Comparison of ENCODE assay signal across 16 cellular contexts in genomic region chr2:43047187-43047780, GRCh38.
A peak's percentile ranks its signal among the peaks of the same experiment; 100 is the strongest.
DNase-seq lines count a peak whose midpoint lies in the region; ATAC-seq and TF ChIP-seq lines count a peak whose summit lies in the region.
"Had no signal": no experiment of that assay in that cellular context is flagged by ENCODE, and none has a peak within 500 bp of the region (broad histone marks: within the 10 kb centered on the region; RNA-seq: fewer than 3 reads in every experiment).

No MANE protein-coding gene starts in this region.

- peak overlapping the region; percentile 62 for H3K4me2 ChIP-seq in DND-41 (ENCODE audit: insufficient read depth, low read length)
- H3K4me2 ChIP-seq in skeletal muscle satellite cell (ENCODE audit: low read length) = peak overlapping the region; percentile 60

- no peaks in the 10 kb centered on the region for H4K20me1 ChIP-seq in DND-41 (ENCODE audit: insufficient read depth, low read length)

- no peaks in the 10 kb centered on the region for H3K9me3 ChIP-seq in DND-41 (ENCODE audit: insufficient read depth, low read length, severe bottlenecking)
- no peaks in the 10 kb centered on the region for H3K9me3 ChIP-seq in SJCRH30 (replicated peaks)
- no peaks in the 10 kb centered on the region for H3K9me3 ChIP-seq in skeletal muscle satellite cell (replicated peaks; ENCODE audit: low read length)
- H3K9me3 ChIP-seq: esophagus squamous epithelium, vagina had no signal

- H3K4me3 ChIP-seq in DND-41 (ENCODE audit: low read depth in 1 of 2, low read length in 2 of 2) (peak overlapping the region in 1 of 2 experiments; percentile 44; a peak in 2 of 4 replicates), SJCRH30 (peak overlapping the region; percentile 23), skeletal muscle satellite cell (ENCODE audit: low read length) (peak overlapping the region; percentile 17)
- H3K4me3 ChIP-seq: esophagus squamous epithelium, vagina had no signal

- no peak overlapping the region for H2AFZ ChIP-seq in DND-41 (ENCODE audit: low read depth, low read length)

- DNase-seq in DND-41 (peak; percentile 87), SJCRH30 (peak in 1 of 2 experiments; percentile 43), glutamatergic neuron (no peak), COLO829 (ENCODE audit: low spot score) (no peak), GF-D8 (lab: John Stamatoyannopoulos, UW) (no peak), SHP77 (lab: John Stamatoyannopoulos, UW) (no peak)
- DNase-seq: activated CD4-positive, CD25-positive, alpha-beta regulatory T cell treated with anti-CD3 and anti-CD28 coated beads, Interleukin-2, amount 50 U/mL, for 72 hours; activated T-cell treated with anti-CD3 and anti-CD28 coated beads, Interleukin-2, amount 50 U/mL, for 24 hours; DMS79; esophagus squamous epithelium; H9; NCI-H774; stimulated activated CD4-positive, alpha-beta T cell treated with anti-CD3 and anti-CD28 coated beads, Interleukin-4, amount 100 ng/mL, for 1 hour had no signal

- H3K9me3 Mint-ChIP-seq in glutamatergic neuron (ENCODE audit: unreplicated experiment) = peaks cover 4% of the 10 kb centered on the region
- H3K9me3 Mint-ChIP-seq: activated T-cell treated with anti-CD3 and anti-CD28 coated beads, Interleukin-2, amount 50 U/mL, for 24 hours; H9 had no signal

- peaks cover 9% of the 10 kb centered on the region for H3K4me1 Mint-ChIP-seq in glutamatergic neuron (ENCODE audit: low read depth, unreplicated experiment)

- peak; percentile 25 for ATAC-seq in DND-41 (ENCODE audit: insufficient read depth, low read depth)
- ATAC-seq: left colon had no signal

- H3K36me3 ChIP-seq in DND-41 (ENCODE audit: insufficient read depth, low read length) (no peaks in the 10 kb centered on the region), SJCRH30 (no peaks in the 10 kb centered on the region), skeletal muscle satellite cell (ENCODE audit: insufficient read depth, low read length) (no peaks in the 10 kb centered on the region)
- H3K36me3 ChIP-seq: esophagus squamous epithelium, vagina had no signal

- H3K27ac Mint-ChIP-seq in glutamatergic neuron (ENCODE audit: unreplicated experiment) = peak overlapping the region; percentile 44

- H3K36me3 Mint-ChIP-seq in glutamatergic neuron (ENCODE audit: unreplicated experiment) = no peaks in the 10 kb centered on the region

- peaks cover 76% of the 10 kb centered on the region for H3K4me1 ChIP-seq in DND-41 (ENCODE audit: insufficient read depth, low read length)
- peaks cover 51% of the 10 kb centered on the region for H3K4me1 ChIP-seq in SJCRH30
- H3K4me1 ChIP-seq in skeletal muscle satellite cell (ENCODE audit: control insufficient read depth, insufficient read depth, low read length) = peaks cover 54% of the 10 kb centered on the region

- H3K79me2 ChIP-seq in DND-41 (ENCODE audit: insufficient read depth, low read length) = no peaks in the 10 kb centered on the region

- no peak overlapping the region for H3K4me3 Mint-ChIP-seq in glutamatergic neuron (ENCODE audit: unreplicated experiment)
- H3K4me3 Mint-ChIP-seq: activated T-cell treated with anti-CD3 and anti-CD28 coated beads, Interleukin-2, amount 50 U/mL, for 24 hours; H9 had no signal

- H3K9ac ChIP-seq in DND-41 (ENCODE audit: low read depth, low read length) (peak overlapping the region; percentile 51), skeletal muscle satellite cell (ENCODE audit: low read depth, low read length) (no peak overlapping the region)

- H3K27ac ChIP-seq in DND-41 (ENCODE audit: low read length) (peak overlapping the region; percentile 90), SJCRH30 (peak overlapping the region; percentile 56)

- TF ChIP-seq CTCF in DND-41 (IDR thresholded peaks at IDR 0.05; ENCODE audit: borderline replicate concordance, extremely low read depth, low read length, poor library complexity, severe bottlenecking) = no peak
- no peak for TF ChIP-seq CTCF in glutamatergic neuron (IDR thresholded peaks at IDR 0.05; ENCODE audit: partially characterized antibody, unreplicated experiment)

- H3K27me3 Mint-ChIP-seq in glutamatergic neuron (ENCODE audit: unreplicated experiment) = peaks cover 11% of the 10 kb centered on the region
- H3K27me3 Mint-ChIP-seq: activated T-cell treated with anti-CD3 and anti-CD28 coated beads, Interleukin-2, amount 50 U/mL, for 24 hours had no signal

- H3K27me3 ChIP-seq in DND-41 (ENCODE audit: insufficient read depth, low read length, poor library complexity) = no peaks in the 10 kb centered on the region
- no peaks in the 10 kb centered on the region for H3K27me3 ChIP-seq in SJCRH30
- no peaks in the 10 kb centered on the region for H3K27me3 ChIP-seq in skeletal muscle satellite cell (ENCODE audit: control insufficient read depth, insufficient read depth, low read length)
- H3K27me3 ChIP-seq: esophagus squamous epithelium, vagina had no signal
